8 cellular contexts compared by ENCODE assay signal in the genomic region with DNA sequence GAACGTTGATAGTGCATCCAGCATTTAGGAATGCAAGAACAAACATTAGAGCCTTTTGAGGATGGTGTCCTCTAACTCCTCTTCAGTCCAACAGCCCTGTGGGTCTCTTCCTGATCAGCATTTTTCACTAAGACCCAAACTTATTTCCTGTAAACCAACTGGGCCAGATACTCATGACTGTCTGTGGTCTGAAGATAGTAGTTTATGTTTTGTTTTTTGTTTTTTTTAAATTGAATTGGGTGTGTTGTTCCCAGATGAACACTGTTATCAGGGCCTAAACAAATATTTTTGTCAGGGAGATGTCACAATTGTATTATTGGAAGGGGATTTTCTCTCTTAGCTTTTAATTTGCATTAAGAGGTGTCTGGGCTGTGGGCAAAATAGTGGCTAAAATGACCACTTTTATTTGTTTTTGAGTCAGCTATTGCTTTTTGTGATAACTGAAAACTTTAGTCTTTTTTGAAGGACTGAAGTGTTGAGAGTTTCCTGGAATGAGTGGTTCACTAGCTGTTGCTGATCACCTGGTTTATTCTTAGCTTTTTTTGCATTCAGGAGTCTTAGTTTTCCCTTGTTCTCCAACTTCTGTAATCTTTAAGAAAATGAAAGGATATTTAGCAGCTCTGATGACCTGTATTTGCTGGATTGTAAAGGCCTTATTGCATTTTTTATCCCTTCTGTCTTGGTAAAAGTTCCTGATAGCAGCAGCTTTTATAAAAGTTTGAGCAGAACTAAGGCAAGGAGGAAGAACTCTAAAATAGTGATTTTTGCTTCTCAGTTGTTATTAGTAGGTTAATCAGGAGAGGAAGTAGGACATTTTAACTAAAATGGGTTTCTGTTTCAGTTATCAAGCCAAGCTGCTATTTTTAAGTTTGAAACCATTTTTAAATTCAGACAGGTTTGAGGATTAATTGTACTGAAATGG. TPM values are rescaled to one million over a fixed set of nuclear protein-coding genes. Genes with fewer than 3 reads are reported as not detected.
DNase-seq lines count a peak whose midpoint lies in the region; ATAC-seq and TF ChIP-seq lines count a peak whose summit lies in the region.

No MANE protein-coding gene starts in this region.

- ATAC-seq in GM18519 (IDR thresholded peaks at IDR 0.05; ENCODE audit: low FRiP score, unreplicated experiment) (peak; percentile 62), HG02571 (IDR thresholded peaks at IDR 0.05; ENCODE audit: unreplicated experiment) (peak; percentile 47)
- no peak for ATAC-seq in naive thymus-derived CD8-positive, alpha-beta T cell

- H3K4me3 Mint-ChIP-seq in naive thymus-derived CD8-positive, alpha-beta T cell, result peak overlapping the region; percentile 38 to 95 (median 87)

- H3K4me3 ChIP-seq in Peyer's patch, result no peak overlapping the region

- no peaks in the 10 kb centered on the region for H3K9me3 ChIP-seq in Peyer's patch

- H3K36me3 Mint-ChIP-seq in naive thymus-derived CD8-positive, alpha-beta T cell, result peaks cover 0 to 14% (median 13%) of the 10 kb centered on the region in 3 donors

- POLR2A ChIA-PET in naive thymus-derived CD8-positive, alpha-beta T cell (lab: Charles Lee), result interaction anchor here (3.2 kb wide), 1 partner anchor 9 kb away, joined by 8 read pairs; no protein-coding TSS in a partner anchor

- H3K4me1 ChIP-seq in Peyer's patch, result peaks cover 0 to 54% (median 17%) of the 10 kb centered on the region in 4 donors

- no peaks in the 10 kb centered on the region for H3K27me3 Mint-ChIP-seq in naive thymus-derived CD8-positive, alpha-beta T cell

- peak overlapping the region; percentile 40 to 68 (median 54) for H3K27ac ChIP-seq in Peyer's patch

- peaks cover 50 to 92% (median 86%) of the 10 kb centered on the region in 4 donors for H3K4me1 Mint-ChIP-seq in naive thymus-derived CD8-positive, alpha-beta T cell

- H3K36me3 ChIP-seq in Peyer's patch, result no peaks in the 10 kb centered on the region

- no peak for TF ChIP-seq POLR2A in Peyer's patch (IDR thresholded peaks at IDR 0.05)

- no peak for DNase-seq in Peyer's patch
- no peak for DNase-seq in naive thymus-derived CD8-positive, alpha-beta T cell
- no peak for DNase-seq in AG08395 (ENCODE audit: low spot score)
- no peak for DNase-seq in NCI-H2107 (lab: John Stamatoyannopoulos, UW)
- no peak for DNase-seq in HT-29 (ENCODE audit: low spot score)
- no peak for DNase-seq in midbrain (lab: John Stamatoyannopoulos, UW)

- no peak for TF ChIP-seq CTCF in Peyer's patch (IDR thresholded peaks at IDR 0.05)

- H3K27me3 ChIP-seq in Peyer's patch, result no peaks in the 10 kb centered on the region

- H3K9me3 Mint-ChIP-seq in naive thymus-derived CD8-positive, alpha-beta T cell, result no peaks in the 10 kb centered on the region

- H3K27ac Mint-ChIP-seq in naive thymus-derived CD8-positive, alpha-beta T cell, result peak overlapping the region; percentile 1 to 80 (median 64)

RNA-seq across cellular contexts. Expression of gene MAN2A1, which starts 5.5 kb away (rescaled TPM):
- 100 to 1,000 TPM in 2 of 4 donors, 10 to 100 TPM in 2; 52.8 to 112 (median 95.3) TPM for total RNA-seq in Peyer's patch
- 10 to 100 TPM; 80.3 to 83.9 TPM for total RNA-seq in naive thymus-derived CD8-positive, alpha-beta T cell
- polyA plus RNA-seq in naive thymus-derived CD8-positive, alpha-beta T cell, result 10 to 100 TPM; 17.5 to 20.7 (median 20.2) TPM
- 22.2 and 22.8 TPM in 2 replicates for total RNA-seq in HT-29 (2014; rRNA removed; shearing (Covaris generic))

Comparison
In these comparisons a context has a peak if more than half of its experiments do, and no peak if none do; other contexts are left out.
1. ATAC-seq: peak in GM18519 (single experiment) and HG02571 (single experiment); none in naive thymus-derived CD8-positive, alpha-beta T cell (0 of 2).